29 cellular contexts compared by ENCODE assay signal in the genomic region with DNA sequence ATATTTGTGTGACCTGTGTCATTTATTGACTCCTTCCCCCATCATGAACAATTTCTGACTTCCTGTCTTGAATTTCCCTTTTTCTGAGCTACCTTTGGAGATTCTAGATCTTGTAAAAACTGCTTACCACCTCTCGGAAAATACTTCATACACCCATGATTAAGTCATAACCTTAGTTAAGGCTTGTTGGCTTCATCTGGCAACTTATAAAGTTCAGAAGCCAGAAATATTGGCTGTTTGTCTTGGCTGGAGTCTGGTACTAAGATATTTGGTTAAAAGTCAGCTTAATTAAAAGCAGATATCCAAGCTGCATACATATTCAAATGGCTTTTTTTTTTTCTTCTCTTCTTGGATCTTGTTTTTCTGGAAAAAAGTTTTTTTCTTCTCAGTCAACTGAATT. TPM values are rescaled to one million over a fixed set of nuclear protein-coding genes. Genes with fewer than 3 reads are reported as not detected.
DNase-seq lines count a peak whose midpoint lies in the region; TF ChIP-seq lines count a peak whose summit lies in the region.
"Had no signal": no experiment of that assay in that cellular context is flagged by ENCODE, and none has a peak within 500 bp of the region (broad histone marks: within the 10 kb centered on the region; RNA-seq: fewer than 3 reads in every experiment).

No MANE protein-coding gene starts in this region.

- no peak overlapping the region for H3K4me3 Mint-ChIP-seq in type B pancreatic cell
- no peak overlapping the region for H3K4me3 Mint-ChIP-seq in Caco-2 (ENCODE audit: unreplicated experiment)
- H3K4me3 Mint-ChIP-seq: activated naive CD8-positive, alpha-beta T cell treated with anti-CD3 and anti-CD28 coated beads, Interleukin-2, amount 10 ng/mL, durations not matched to agents 7 days and 5 days; CD14-positive monocyte; effector memory CD8-positive, alpha-beta T cell; natural killer cell treated with Interleukin-12 subunit alpha and Interleukin-12 subunit beta and Interleukin-15 and Interleukin-18, amount 100 ng/mL, for 72 hours had no signal

- H3K4me3 ChIP-seq in AG10803 (ENCODE audit: low read length) (no peak overlapping the region), LNCaP clone FGC (ENCODE audit: low read depth, low read length) (no peak overlapping the region), choroid plexus epithelial cell (ENCODE audit: low read depth, low read length) (no peak overlapping the region), foreskin fibroblast (ENCODE audit: low read depth in 1 of 2, low read length in 2 of 2) (no peak overlapping the region), Caco-2 (ENCODE audit: low read depth, low read length) (no peak overlapping the region)
- H3K4me3 ChIP-seq: K562, stomach, transverse colon had no signal

- no peaks in the 10 kb centered on the region for H3K9me3 ChIP-seq in Caco-2
- H3K9me3 ChIP-seq: stomach, transverse colon had no signal

- intact Hi-C loops in Caco-2 (cut with micrococcal nuclease; ENCODE audit: unreplicated experiment), result no loop called here

- TF ChIP-seq CTCF in AG10803 (conservative IDR thresholded peaks at IDR 0.05; ENCODE audit: low read length) (no peak), LNCaP clone FGC (IDR thresholded peaks at IDR 0.05; ENCODE audit: control insufficient read depth, extremely low read depth, insufficient read depth) (no peak), choroid plexus epithelial cell (conservative IDR thresholded peaks at IDR 0.05; ENCODE audit: low read depth, low read length) (no peak), foreskin fibroblast (IDR thresholded peaks at IDR 0.05; ENCODE audit: low read depth, low read length) (no peak), type B pancreatic cell (conservative IDR thresholded peaks at IDR 0.05) (no peak), Caco-2 (IDR thresholded peaks at IDR 0.05; ENCODE audit: insufficient read depth in 1 of 2, low read depth in 1 of 2, low read length in 1 of 2, severe bottlenecking in 1 of 2, unreplicated experiment in 1 of 2) (no peak)

- H3K36me3 ChIP-seq in Caco-2 (ENCODE audit: control insufficient read depth, insufficient read depth, low read length), result no peaks in the 10 kb centered on the region
- H3K36me3 ChIP-seq: stomach, transverse colon had no signal

- H3K36me3 Mint-ChIP-seq in type B pancreatic cell (no peaks in the 10 kb centered on the region), Caco-2 (ENCODE audit: insufficient read depth, unreplicated experiment) (no peaks in the 10 kb centered on the region)
- H3K36me3 Mint-ChIP-seq: activated naive CD8-positive, alpha-beta T cell treated with anti-CD3 and anti-CD28 coated beads, Interleukin-2, amount 10 ng/mL, durations not matched to agents 7 days and 5 days; CD14-positive monocyte had no signal

- POLR2A ChIA-PET in Caco-2 (lab: Charles Lee), result no interaction called here

- H3K27ac Mint-ChIP-seq in type B pancreatic cell, result no peak overlapping the region
- no peak overlapping the region for H3K27ac Mint-ChIP-seq in Caco-2 (ENCODE audit: unreplicated experiment)
- H3K27ac Mint-ChIP-seq: activated naive CD8-positive, alpha-beta T cell treated with anti-CD3 and anti-CD28 coated beads, Interleukin-2, amount 10 ng/mL, durations not matched to agents 7 days and 5 days; CD14-positive monocyte; effector memory CD8-positive, alpha-beta T cell; natural killer cell treated with Interleukin-12 subunit alpha and Interleukin-12 subunit beta and Interleukin-15 and Interleukin-18, amount 100 ng/mL, for 72 hours had no signal

- CTCF ChIA-PET in Caco-2 (lab: Charles Lee), result no interaction called here

- BruUV-seq in Caco-2 (replicated peaks; lab: Mats Ljungman, UMichigan), result no TSS peak

- H3K27me3 ChIP-seq in Caco-2 (replicated peaks; ENCODE audit: control insufficient read depth, insufficient read depth, low read length), result no peaks in the 10 kb centered on the region
- H3K27me3 ChIP-seq: stomach, transverse colon had no signal

- H3K27me3 Mint-ChIP-seq in type B pancreatic cell (no peaks in the 10 kb centered on the region), Caco-2 (ENCODE audit: insufficient read depth, unreplicated experiment) (no peaks in the 10 kb centered on the region)

- H3K9me3 Mint-ChIP-seq in type B pancreatic cell (peaks cover 9% of the 10 kb centered on the region), Caco-2 (ENCODE audit: unreplicated experiment) (peaks cover 20% of the 10 kb centered on the region)
- H3K9me3 Mint-ChIP-seq: natural killer cell treated with Interleukin-12 subunit alpha and Interleukin-12 subunit beta and Interleukin-15 and Interleukin-18, amount 100 ng/mL, for 72 hours had no signal

- no peaks in the 10 kb centered on the region for H3K4me1 ChIP-seq in Caco-2
- H3K4me1 ChIP-seq: stomach, transverse colon had no signal

- DNase-seq in AG10803 (ENCODE audit: low read depth) (peak; percentile 70), LNCaP clone FGC (ENCODE audit: low read depth) (peak; percentile 10), choroid plexus epithelial cell (ENCODE audit: low read depth) (peak; percentile 13), foreskin fibroblast (peak; percentile 39 to 82), NCI-H748 (lab: John Stamatoyannopoulos, UW; ENCODE audit: unreplicated experiment) (no peak), type B pancreatic cell (ENCODE audit: extremely low spot score, unreplicated experiment) (no peak), Caco-2 (no peak)
- DNase-seq in effector CD8-positive, alpha-beta T cell (lab: John Stamatoyannopoulos, UW), result no peak
- DNase-seq: ACHN; activated CD4-positive, alpha-beta T cell treated with anti-CD3 and anti-CD28 coated beads for 4 hours; activated CD8-positive, alpha-beta memory T cell treated with anti-CD3 and anti-CD28 coated beads for 24 hours; activated effector memory CD4-positive, alpha-beta T cell treated with anti-CD3 and anti-CD28 coated beads, Interleukin-2, amount 50 U/mL, for 16 hours; activated naive CD8-positive, alpha-beta T cell treated with anti-CD3 and anti-CD28 coated beads, Interleukin-2, amount 10 ng/mL, durations not matched to agents 7 days and 5 days; Calu3; DMS79 treated with DMSO at 0.1 percent for 48 hours; effector memory CD8-positive, alpha-beta T cell; NCI-H1436; NCI-H2081 treated with DMSO at 0.1 percent for 48 hours; NCI-H345; NCI-H82; small intestine; stimulated activated CD4-positive, alpha-beta T cell treated with anti-CD3 and anti-CD28 coated beads, Interleukin-1b, Interleukin-23, amount 100 ng/mL, for 48 hours; stimulated activated CD8-positive, alpha-beta memory T cell treated with anti-CD3 and anti-CD28 coated beads, Interleukin-4, amount 100 ng/mL, for 48 hours; stomach; T-helper 2 cell; transverse colon had no signal

- no peaks in the 10 kb centered on the region for H3K4me1 Mint-ChIP-seq in type B pancreatic cell (ENCODE audit: unreplicated experiment)
- H3K4me1 Mint-ChIP-seq in Caco-2 (ENCODE audit: low read depth, unreplicated experiment), result no peaks in the 10 kb centered on the region
- H3K4me1 Mint-ChIP-seq: activated naive CD8-positive, alpha-beta T cell treated with anti-CD3 and anti-CD28 coated beads, Interleukin-2, amount 10 ng/mL, durations not matched to agents 7 days and 5 days; CD14-positive monocyte had no signal

RNA-seq across cellular contexts. Expression of gene B3GALNT1, which starts 37.3 kb away (rescaled TPM):
- total RNA-seq in type B pancreatic cell (ENCODE audit: low replicate concordance), result 5.3 and 19.6 TPM in 2 replicates
- 8.2 and 9.0 TPM in 2 replicates for total RNA-seq in Caco-2 (2022)

Comparison
In these comparisons a context has a peak if more than half of its experiments do, and no peak if none do; other contexts are left out.
1. DNase-seq: peak in AG10803 (single experiment), LNCaP clone FGC (single experiment), choroid plexus epithelial cell (single experiment) and foreskin fibroblast (2 of 2); none in NCI-H748 (single experiment), type B pancreatic cell (single experiment), effector CD8-positive, alpha-beta T cell (single experiment) and Caco-2 (0 of 2).